Comparison of ENCODE assay signal across 22 cellular contexts in genomic region chr2:174768557-174768956, GRCh38. TPM values are rescaled to one million over a fixed set of nuclear protein-coding genes. Genes with fewer than 3 reads are reported as not detected.
"Had no signal": no experiment of that assay in that cellular context is flagged by ENCODE, and none has a peak within 500 bp of the region (broad histone marks: within the 10 kb centered on the region; RNA-seq: fewer than 3 reads in every experiment).

No MANE protein-coding gene starts in this region.

- H3K4me3 Mint-ChIP-seq: activated CD4-positive, alpha-beta T cell treated with anti-CD3 and anti-CD28 coated beads, Interleukin-2, amount 10 ng/mL, durations not matched to agents 7 days and 5 days; activated naive CD4-positive, alpha-beta T cell treated with anti-CD3 and anti-CD28 coated beads for 36 hours; activated T-cell treated with anti-CD3 and anti-CD28 coated beads, Interleukin-2, amount 50 U/mL, for 4 hours; central memory CD8-positive, alpha-beta T cell had no signal

- H3K9me3 Mint-ChIP-seq: activated CD4-positive, alpha-beta T cell treated with anti-CD3 and anti-CD28 coated beads, Interleukin-2, amount 10 ng/mL, durations not matched to agents 7 days and 5 days; activated naive CD4-positive, alpha-beta T cell treated with anti-CD3 and anti-CD28 coated beads for 36 hours; activated T-cell treated with anti-CD3 and anti-CD28 coated beads, Interleukin-2, amount 50 U/mL, for 4 hours; central memory CD8-positive, alpha-beta T cell had no signal

- ATAC-seq: activated CD4-positive, CD25-positive, alpha-beta regulatory T cell treated with anti-CD3 and anti-CD28 coated beads, Interleukin-2, amount 50 U/mL, for 24 hours; activated T-cell treated with anti-CD3 and anti-CD28 coated beads, Interleukin-2, amount 50 U/mL, for 4 hours; gastroesophageal sphincter; heart right ventricle; left lung had no signal

- H3K4me3 ChIP-seq: coronary artery, gastroesophageal sphincter, heart right ventricle, left lung, ovary, sigmoid colon, spleen, thyroid gland, vagina had no signal

- DNase-seq: activated CD4-positive, alpha-beta T cell treated with anti-CD3 and anti-CD28 coated beads, Interleukin-2, amount 10 ng/mL, durations not matched to agents 7 days and 5 days; activated CD8-positive, alpha-beta memory T cell treated with anti-CD3 and anti-CD28 coated beads, Interleukin-2, amount 50 U/mL, for 4 hours; activated naive CD4-positive, alpha-beta T cell treated with anti-CD3 and anti-CD28 coated beads for 36 hours; activated T-cell treated with anti-CD3 and anti-CD28 coated beads, Interleukin-2, amount 50 U/mL, for 4 hours; aorta; brain microvascular endothelial cell; heart right ventricle; left lung; ovary; sigmoid colon; spleen; stimulated activated CD4-positive, alpha-beta T cell treated with anti-CD3 and anti-CD28 coated beads, Interleukin-4, amount 100 ng/mL, for 4 hours; stimulated activated naive CD4-positive, alpha-beta T cell; T1000; thyroid gland had no signal

- H3K27ac ChIP-seq: brain microvascular endothelial cell, coronary artery, gastroesophageal sphincter, heart right ventricle, left lung, ovary, sigmoid colon, spleen, thyroid gland, vagina had no signal

- H3K27me3 Mint-ChIP-seq: central memory CD8-positive, alpha-beta T cell had no signal

- H3K9me3 ChIP-seq: gastroesophageal sphincter, heart right ventricle, left lung, ovary, sigmoid colon, spleen, thyroid gland, vagina had no signal

- H3K27me3 ChIP-seq: brain microvascular endothelial cell, gastroesophageal sphincter, heart right ventricle, left lung, ovary, sigmoid colon, thyroid gland, vagina had no signal

- H3K27ac Mint-ChIP-seq: activated CD4-positive, alpha-beta T cell treated with anti-CD3 and anti-CD28 coated beads, Interleukin-2, amount 10 ng/mL, durations not matched to agents 7 days and 5 days; activated naive CD4-positive, alpha-beta T cell treated with anti-CD3 and anti-CD28 coated beads for 36 hours had no signal

- H3K36me3 ChIP-seq: brain microvascular endothelial cell, gastroesophageal sphincter, heart right ventricle, left lung, ovary, sigmoid colon, spleen, thyroid gland, vagina had no signal

- H3K4me1 Mint-ChIP-seq: activated CD4-positive, alpha-beta T cell treated with anti-CD3 and anti-CD28 coated beads, Interleukin-2, amount 10 ng/mL, durations not matched to agents 7 days and 5 days; central memory CD8-positive, alpha-beta T cell had no signal

RNA-seq across cellular contexts. Expression of gene CHRNA1, which starts 4.3 kb away (rescaled TPM):
- total RNA-seq: activated CD4-positive, alpha-beta T cell treated with anti-CD3 and anti-CD28 coated beads, Interleukin-2, amount 10 ng/mL, durations not matched to agents 7 days and 5 days; activated naive CD4-positive, alpha-beta T cell treated with anti-CD3 and anti-CD28 coated beads for 36 hours; activated T-cell treated with anti-CD3 and anti-CD28 coated beads, Interleukin-2, amount 50 U/mL, for 4 hours; aorta; gastroesophageal sphincter; kidney epithelial cell; left lung; sigmoid colon; T-helper 1 cell treated with Interleukin-12 subunit alpha and Interleukin-12 subunit beta and Interleukin-4 antibody, amounts not matched to agents 30 ng/mL and 1 ng/mL, for 36 hours; thyroid gland; vagina had no signal
